14 cellular contexts compared by ENCODE assay signal in genomic region chr2:19671907-19672306, GRCh38.
DNase-seq lines count a peak whose midpoint lies in the region; TF ChIP-seq lines count a peak whose summit lies in the region.
"Had no signal": no experiment of that assay in that cellular context is flagged by ENCODE, and none has a peak within 500 bp of the region (broad histone marks: within the 10 kb centered on the region; RNA-seq: fewer than 3 reads in every experiment).

No MANE protein-coding gene starts in this region.

- no peaks in the 10 kb centered on the region for H3K27me3 ChIP-seq in PC-9 (ENCODE audit: insufficient read depth, low read depth)

- H3K4me1 Mint-ChIP-seq in nephron progenitor cell = peaks cover 100% of the 10 kb centered on the region
- H3K4me1 Mint-ChIP-seq: CD14-positive monocyte had no signal

- no peak overlapping the region for H2AFZ ChIP-seq in PC-9

- H3K9me3 Mint-ChIP-seq in nephron progenitor cell = no peaks in the 10 kb centered on the region
- H3K9me3 Mint-ChIP-seq: CD8-positive, alpha-beta T cell; HFFc6 had no signal

- H3K36me3 ChIP-seq in PC-9 (ENCODE audit: low read depth) = no peaks in the 10 kb centered on the region
- H3K36me3 ChIP-seq: HAP-1 had no signal

- H3K9me3 ChIP-seq in PC-9 (ENCODE audit: insufficient read depth, low read depth) = no peaks in the 10 kb centered on the region
- H3K9me3 ChIP-seq: HAP-1 had no signal

- peaks cover 6% of the 10 kb centered on the region; the same call in 1 of the 2 replicates for H3F3A ChIP-seq in PC-9 (ENCODE audit: insufficient read depth, low read depth)

- H3K4me3 Mint-ChIP-seq in nephron progenitor cell = peak overlapping the region; percentile 31
- H3K4me3 Mint-ChIP-seq: CD14-positive monocyte; CD8-positive, alpha-beta T cell; HFFc6 had no signal

- no peak overlapping the region; the same call in 1 of the 2 replicates for H3K4me2 ChIP-seq in PC-9

- POLR2A ChIA-PET in PC-9 (lab: Charles Lee; ENCODE audit: unreplicated experiment) = no interaction called here

- H3K27me3 Mint-ChIP-seq in nephron progenitor cell (ENCODE audit: low read depth, poor library complexity) = peaks cover 3% of the 10 kb centered on the region

- TF ChIP-seq CTCF in nephron progenitor cell (IDR thresholded peaks at IDR 0.05) (no peak), PC-9 (conservative IDR thresholded peaks at IDR 0.05) (no peak)

- no peak overlapping the region for H3K27ac Mint-ChIP-seq in nephron progenitor cell
- H3K27ac Mint-ChIP-seq: CD14-positive monocyte; CD8-positive, alpha-beta T cell; HFFc6 had no signal

- BruUV-seq in PC-9 (replicated peaks; lab: Mats Ljungman, UMichigan) = no TSS peak

- no peak overlapping the region for H3K27ac ChIP-seq in PC-9

- no peaks in the 10 kb centered on the region for H3K36me3 Mint-ChIP-seq in nephron progenitor cell (ENCODE audit: low read depth)
- H3K36me3 Mint-ChIP-seq: CD14-positive monocyte; CD8-positive, alpha-beta T cell had no signal

- no peaks in the 10 kb centered on the region for H3K79me2 ChIP-seq in PC-9 (ENCODE audit: low read depth)

- intact Hi-C loops in PC-9 (cut with micrococcal nuclease; ENCODE audit: unreplicated experiment) = loop anchor here (5.0 kb wide), 1 partner anchor 190 kb away; no protein-coding TSS in a partner anchor

- H3K9me2 ChIP-seq in PC-9 (ENCODE audit: insufficient read depth) = no peaks in the 10 kb centered on the region

- H3K4me1 ChIP-seq in PC-9 (replicated peaks; ENCODE audit: insufficient read depth) = peaks cover 33% of the 10 kb centered on the region
- H3K4me1 ChIP-seq: HAP-1 had no signal

- CTCF ChIA-PET in PC-9 (lab: Charles Lee) = no interaction called here

- no peak overlapping the region for H3K4me3 ChIP-seq in PC-9
- H3K4me3 ChIP-seq: HAP-1 had no signal

- DNase-seq in HT1080 (ENCODE audit: low read depth) (peak; percentile 25), SW480 (ENCODE audit: low spot score) (peak; percentile 39), nephron progenitor cell (no peak), nucleus accumbens (lab: John Stamatoyannopoulos, UW) (no peak), PC-9 (no peak), cortex of kidney (lab: John Stamatoyannopoulos, UW) (no peak)
- DNase-seq: CD8-positive, alpha-beta T cell; COR-L47; DMS153; DMS79 treated with DMSO at 0.1 percent for 48 hours; GDM1; HFFc6 had no signal

- no peaks in the 10 kb centered on the region for H4K20me1 ChIP-seq in PC-9 (ENCODE audit: insufficient read depth)

Comparison
In these comparisons a context has a peak if more than half of its experiments do, and no peak if none do; other contexts are left out.
1. DNase-seq: peak in HT1080 (single experiment) and SW480 (single experiment); none in nephron progenitor cell (single experiment), nucleus accumbens (0 of 56), PC-9 (0 of 2) and cortex of kidney (single experiment).